27 cellular contexts compared by ENCODE assay signal in the genomic region with DNA sequence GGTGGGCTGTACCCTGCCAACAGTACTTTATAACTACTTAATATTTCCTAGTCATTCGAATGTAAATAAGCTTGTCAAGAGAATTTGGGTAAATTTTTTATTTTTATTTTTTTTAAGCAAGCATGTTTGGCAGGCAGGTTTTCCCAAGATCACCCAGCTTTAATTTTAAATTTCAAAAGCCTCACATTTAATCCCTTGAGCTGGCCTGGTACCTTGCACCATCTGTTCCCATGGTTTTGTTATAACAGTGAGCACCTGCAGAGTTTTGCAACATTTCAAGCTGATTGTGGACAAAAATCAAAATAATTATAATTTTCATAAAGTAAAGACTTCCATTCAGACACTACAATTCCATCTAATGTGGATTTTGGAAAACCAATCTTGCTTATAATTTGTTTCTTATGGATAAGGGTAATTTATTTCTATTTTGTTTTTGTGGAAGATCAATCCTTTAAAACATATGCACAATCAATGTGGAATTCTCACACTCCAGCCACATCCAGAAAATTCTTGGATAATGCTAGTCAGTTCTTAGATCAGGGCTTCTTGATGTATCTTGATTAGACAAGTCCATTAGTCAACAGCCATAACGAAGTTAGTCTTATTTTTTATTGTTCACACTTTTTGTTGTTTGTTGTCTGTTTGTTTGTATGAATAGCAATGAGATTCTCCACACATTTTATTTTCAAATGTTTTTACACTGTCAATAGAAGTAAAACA.
"Had no signal": no experiment of that assay in that cellular context is flagged by ENCODE, and none has a peak within 500 bp of the region (broad histone marks: within the 10 kb centered on the region; RNA-seq: fewer than 3 reads in every experiment).

No MANE protein-coding gene starts in this region.

- ATAC-seq: activated CD4-positive, alpha-beta T cell treated with anti-CD3 and anti-CD28 coated beads for 36 hours; activated CD4-positive, CD25-positive, alpha-beta regulatory T cell treated with anti-CD3 and anti-CD28 coated beads, Interleukin-2, amount 50 U/mL, for 24 hours; activated CD8-positive, alpha-beta T cell treated with anti-CD3 and anti-CD28 coated beads, Interleukin-2, amount 10 ng/mL, durations not matched to agents 7 days and 5 days; activated naive CD8-positive, alpha-beta T cell treated with anti-CD3 and anti-CD28 coated beads, Interleukin-2, amount 50 U/mL, for 24 hours; Panc1; WTC11 had no signal

- H3K27ac Mint-ChIP-seq: activated CD4-positive, alpha-beta T cell treated with anti-CD3 and anti-CD28 coated beads for 36 hours; activated CD4-positive, alpha-beta T cell treated with anti-CD3 and anti-CD28 coated beads, Interleukin-2, amount 10 ng/mL, durations not matched to agents 7 days and 5 days; activated CD8-positive, alpha-beta T cell treated with anti-CD3 and anti-CD28 coated beads, Interleukin-2, amount 10 ng/mL, durations not matched to agents 7 days and 5 days; activated naive CD4-positive, alpha-beta T cell treated with anti-CD3 and anti-CD28 coated beads, Interleukin-2, amount 10 ng/mL, durations not matched to agents 7 days and 5 days; activated naive CD8-positive, alpha-beta T cell; activated naive CD8-positive, alpha-beta T cell treated with anti-CD3 and anti-CD28 coated beads, Interleukin-2, amount 50 U/mL, for 24 hours; activated T-cell treated with anti-CD3 and anti-CD28 coated beads, Interleukin-2, amount 50 U/mL, for 24 hours; T-helper 1 cell treated with Interleukin-12 subunit alpha and Interleukin-12 subunit beta and Interleukin-4 antibody, amounts not matched to agents 30 μg/mL and 1 μg/mL, for 36 hours; T-helper 2 cell treated with Interferon-gamma antibody and Interleukin-4, amounts not matched to agents 5 μg/mL and 100 μg/mL, for 36 hours; WTC11 had no signal

- H3K4me3 Mint-ChIP-seq: activated CD4-positive, alpha-beta T cell treated with anti-CD3 and anti-CD28 coated beads for 36 hours; activated CD4-positive, alpha-beta T cell treated with anti-CD3 and anti-CD28 coated beads, Interleukin-2, amount 10 ng/mL, durations not matched to agents 7 days and 5 days; activated CD8-positive, alpha-beta T cell treated with anti-CD3 and anti-CD28 coated beads, Interleukin-2, amount 10 ng/mL, durations not matched to agents 7 days and 5 days; activated naive CD4-positive, alpha-beta T cell treated with anti-CD3 and anti-CD28 coated beads, Interleukin-2, amount 10 ng/mL, durations not matched to agents 7 days and 5 days; activated naive CD8-positive, alpha-beta T cell; activated naive CD8-positive, alpha-beta T cell treated with anti-CD3 and anti-CD28 coated beads, Interleukin-2, amount 50 U/mL, for 24 hours; activated T-cell treated with anti-CD3 and anti-CD28 coated beads, Interleukin-2, amount 50 U/mL, for 24 hours; T-helper 1 cell treated with Interleukin-12 subunit alpha and Interleukin-12 subunit beta and Interleukin-4 antibody, amounts not matched to agents 30 μg/mL and 1 μg/mL, for 36 hours; T-helper 2 cell treated with Interferon-gamma antibody and Interleukin-4, amounts not matched to agents 5 μg/mL and 100 μg/mL, for 36 hours; WTC11 had no signal

- H3K36me3 Mint-ChIP-seq: activated naive CD4-positive, alpha-beta T cell treated with anti-CD3 and anti-CD28 coated beads, Interleukin-2, amount 10 ng/mL, durations not matched to agents 7 days and 5 days; activated naive CD8-positive, alpha-beta T cell; WTC11 had no signal

- H3K9me3 Mint-ChIP-seq: activated CD4-positive, alpha-beta T cell treated with anti-CD3 and anti-CD28 coated beads, Interleukin-2, amount 10 ng/mL, durations not matched to agents 7 days and 5 days; activated naive CD4-positive, alpha-beta T cell treated with anti-CD3 and anti-CD28 coated beads, Interleukin-2, amount 10 ng/mL, durations not matched to agents 7 days and 5 days; T-helper 1 cell treated with Interleukin-12 subunit alpha and Interleukin-12 subunit beta and Interleukin-4 antibody, amounts not matched to agents 30 μg/mL and 1 μg/mL, for 36 hours; T-helper 2 cell treated with Interferon-gamma antibody and Interleukin-4, amounts not matched to agents 5 μg/mL and 100 μg/mL, for 36 hours; WTC11 had no signal

- H3K27me3 Mint-ChIP-seq: activated CD4-positive, alpha-beta T cell treated with anti-CD3 and anti-CD28 coated beads for 36 hours; activated CD4-positive, alpha-beta T cell treated with anti-CD3 and anti-CD28 coated beads, Interleukin-2, amount 10 ng/mL, durations not matched to agents 7 days and 5 days; activated naive CD4-positive, alpha-beta T cell treated with anti-CD3 and anti-CD28 coated beads, Interleukin-2, amount 10 ng/mL, durations not matched to agents 7 days and 5 days; activated naive CD8-positive, alpha-beta T cell; activated naive CD8-positive, alpha-beta T cell treated with anti-CD3 and anti-CD28 coated beads, Interleukin-2, amount 50 U/mL, for 24 hours; activated T-cell treated with anti-CD3 and anti-CD28 coated beads, Interleukin-2, amount 50 U/mL, for 24 hours had no signal

- DNase-seq: activated CD4-positive, alpha-beta T cell treated with anti-CD3 and anti-CD28 coated beads for 36 hours; activated CD4-positive, alpha-beta T cell treated with anti-CD3 and anti-CD28 coated beads, Interleukin-2, amount 10 ng/mL, durations not matched to agents 7 days and 5 days; activated CD4-positive, alpha-beta T cell treated with anti-CD3 and anti-CD28 coated beads, Interleukin-2, amount 50 U/mL, for 48 hours; activated CD8-positive, alpha-beta T cell treated with anti-CD3 and anti-CD28 coated beads, Interleukin-2, amount 10 ng/mL, durations not matched to agents 7 days and 5 days; activated naive CD4-positive, alpha-beta T cell treated with anti-CD3 and anti-CD28 coated beads, Interleukin-2, amount 10 ng/mL, durations not matched to agents 7 days and 5 days; activated naive CD8-positive, alpha-beta T cell treated with anti-CD3 and anti-CD28 coated beads, Interleukin-2, amount 50 U/mL, for 24 hours; activated T-cell treated with anti-CD3 and anti-CD28 coated beads, Interleukin-2, amount 50 U/mL, for 24 hours; anterior cingulate cortex; brain microvascular endothelial cell; central memory CD4-positive, alpha-beta T cell; Karpas-422; NCI-H1105; NCI-H1417 treated with DMSO at 0.1 percent for 48 hours; NCI-H187 treated with DMSO at 0.1 percent for 48 hours; NCI-H2081; NCI-H345; NCI-H526 treated with DMSO at 0.1 percent for 48 hours; NCI-H774; SHP77; SJCRH30 had no signal

- FAIRE-seq: TTC549 had no signal

- H3K4me1 Mint-ChIP-seq: activated CD4-positive, alpha-beta T cell treated with anti-CD3 and anti-CD28 coated beads for 36 hours; activated CD4-positive, alpha-beta T cell treated with anti-CD3 and anti-CD28 coated beads, Interleukin-2, amount 10 ng/mL, durations not matched to agents 7 days and 5 days; activated naive CD4-positive, alpha-beta T cell treated with anti-CD3 and anti-CD28 coated beads, Interleukin-2, amount 10 ng/mL, durations not matched to agents 7 days and 5 days; activated naive CD8-positive, alpha-beta T cell treated with anti-CD3 and anti-CD28 coated beads, Interleukin-2, amount 50 U/mL, for 24 hours had no signal
